Comparison of ENCODE assay signal across 10 cellular contexts in genomic region chr17:77666480-77666879, GRCh38.
DNase-seq lines count a peak whose midpoint lies in the region; ATAC-seq lines count a peak whose summit lies in the region.
"Had no signal": no experiment of that assay in that cellular context is flagged by ENCODE, and none has a peak within 500 bp of the region (broad histone marks: within the 10 kb centered on the region; RNA-seq: fewer than 3 reads in every experiment).

No MANE protein-coding gene starts in this region.

- H3K36me3 Mint-ChIP-seq in activated CD8-positive, alpha-beta memory T cell treated with anti-CD3 and anti-CD28 coated beads, Interleukin-2, amount 10 ng/mL, durations not matched to agents 7 days and 5 days, result peaks cover 36% of the 10 kb centered on the region
- no peaks in the 10 kb centered on the region for H3K36me3 Mint-ChIP-seq in activated T-helper 17 cell treated with anti-CD3 and anti-CD28 coated beads, Interleukin-2, amount 50 U/mL, for 72 hours (ENCODE audit: low read depth)
- peaks cover 10% of the 10 kb centered on the region for H3K36me3 Mint-ChIP-seq in stimulated activated memory B cell treated with anti-CD40 and anti-IgM and Interleukin-4, amounts not matched to agents 10 μg/mL and 1 μg/mL and 100 μg/mL, for 72 hours

- peak overlapping the region; percentile 94 for H3K27ac Mint-ChIP-seq in activated CD8-positive, alpha-beta memory T cell treated with anti-CD3 and anti-CD28 coated beads, Interleukin-2, amount 10 ng/mL, durations not matched to agents 7 days and 5 days
- peak overlapping the region; percentile 93 for H3K27ac Mint-ChIP-seq in activated T-helper 17 cell treated with anti-CD3 and anti-CD28 coated beads, Interleukin-2, amount 50 U/mL, for 72 hours
- H3K27ac Mint-ChIP-seq in stimulated activated memory B cell treated with anti-CD40 and anti-IgM and Interleukin-4, amounts not matched to agents 10 μg/mL and 1 μg/mL and 100 μg/mL, for 72 hours, result peak overlapping the region; percentile 86

- ATAC-seq in activated CD8-positive, alpha-beta memory T cell treated with anti-CD3 and anti-CD28 coated beads, Interleukin-2, amount 10 ng/mL, durations not matched to agents 7 days and 5 days, result peak; percentile 56
- ATAC-seq in activated T-helper 17 cell treated with anti-CD3 and anti-CD28 coated beads, Interleukin-2, amount 50 U/mL, for 72 hours (replicated peaks), result peak; percentile 13
- peak; percentile 34 for ATAC-seq in stimulated activated memory B cell treated with anti-CD40 and anti-IgM and Interleukin-4, amounts not matched to agents 10 μg/mL and 1 μg/mL and 100 μg/mL, for 72 hours
- no peak for ATAC-seq in HG02678 (IDR thresholded peaks at IDR 0.05; ENCODE audit: unreplicated experiment)
- ATAC-seq: foreskin keratinocyte had no signal

- peak overlapping the region; percentile 91 for H3K4me3 Mint-ChIP-seq in activated CD8-positive, alpha-beta memory T cell treated with anti-CD3 and anti-CD28 coated beads, Interleukin-2, amount 10 ng/mL, durations not matched to agents 7 days and 5 days
- peak overlapping the region; percentile 87 for H3K4me3 Mint-ChIP-seq in activated T-helper 17 cell treated with anti-CD3 and anti-CD28 coated beads, Interleukin-2, amount 50 U/mL, for 72 hours
- peak overlapping the region; percentile 72 for H3K4me3 Mint-ChIP-seq in stimulated activated memory B cell treated with anti-CD40 and anti-IgM and Interleukin-4, amounts not matched to agents 10 μg/mL and 1 μg/mL and 100 μg/mL, for 72 hours

- CTCF ChIA-PET in activated CD8-positive, alpha-beta memory T cell treated with anti-CD3 and anti-CD28 coated beads, Interleukin-2, amount 10 ng/mL, durations not matched to agents 7 days and 5 days (lab: Charles Lee), result interaction anchor here (0.9 to 1.6 kb wide), 8 partner anchors 9 to 353 kb away, joined by 3 to 11 read pairs (median 4); partner anchors contain the start of gene TNRC6C

- no peaks in the 10 kb centered on the region for H3K27me3 Mint-ChIP-seq in activated CD8-positive, alpha-beta memory T cell treated with anti-CD3 and anti-CD28 coated beads, Interleukin-2, amount 10 ng/mL, durations not matched to agents 7 days and 5 days
- H3K27me3 Mint-ChIP-seq in activated T-helper 17 cell treated with anti-CD3 and anti-CD28 coated beads, Interleukin-2, amount 50 U/mL, for 72 hours, result no peaks in the 10 kb centered on the region
- H3K27me3 Mint-ChIP-seq in stimulated activated memory B cell treated with anti-CD40 and anti-IgM and Interleukin-4, amounts not matched to agents 10 μg/mL and 1 μg/mL and 100 μg/mL, for 72 hours, result no peaks in the 10 kb centered on the region

- no peak for DNase-seq in activated CD8-positive, alpha-beta memory T cell treated with anti-CD3 and anti-CD28 coated beads, Interleukin-2, amount 10 ng/mL, durations not matched to agents 7 days and 5 days
- no peak for DNase-seq in activated CD8-positive, alpha-beta memory T cell treated with anti-CD3 and anti-CD28 coated beads, Interleukin-2, amount 50 U/mL, for 48 hours
- DNase-seq in NCI-H748 (lab: John Stamatoyannopoulos, UW; ENCODE audit: unreplicated experiment), result peak; percentile 54
- no peak for DNase-seq in activated gamma-delta T cell (lab: John Stamatoyannopoulos, UW)
- no peak for DNase-seq in stimulated activated naive CD4-positive, alpha-beta T cell treated with Interleukin-2 at 50 U/mL for 16 hours (lab: John Stamatoyannopoulos, UW)
- DNase-seq: foreskin keratinocyte, NCI-H187 treated with DMSO at 0.1 percent for 48 hours had no signal

- H3K9me3 Mint-ChIP-seq in activated CD8-positive, alpha-beta memory T cell treated with anti-CD3 and anti-CD28 coated beads, Interleukin-2, amount 10 ng/mL, durations not matched to agents 7 days and 5 days (ENCODE audit: low read depth), result peaks cover 19% of the 10 kb centered on the region
- H3K9me3 Mint-ChIP-seq in activated T-helper 17 cell treated with anti-CD3 and anti-CD28 coated beads, Interleukin-2, amount 50 U/mL, for 72 hours, result peaks cover 5% of the 10 kb centered on the region
- H3K9me3 Mint-ChIP-seq in stimulated activated memory B cell treated with anti-CD40 and anti-IgM and Interleukin-4, amounts not matched to agents 10 μg/mL and 1 μg/mL and 100 μg/mL, for 72 hours, result peaks cover 15% of the 10 kb centered on the region

- peaks cover 43% of the 10 kb centered on the region for H3K4me1 Mint-ChIP-seq in activated CD8-positive, alpha-beta memory T cell treated with anti-CD3 and anti-CD28 coated beads, Interleukin-2, amount 10 ng/mL, durations not matched to agents 7 days and 5 days
- peaks cover 27% of the 10 kb centered on the region for H3K4me1 Mint-ChIP-seq in activated T-helper 17 cell treated with anti-CD3 and anti-CD28 coated beads, Interleukin-2, amount 50 U/mL, for 72 hours
- H3K4me1 Mint-ChIP-seq in stimulated activated memory B cell treated with anti-CD40 and anti-IgM and Interleukin-4, amounts not matched to agents 10 μg/mL and 1 μg/mL and 100 μg/mL, for 72 hours, result peaks cover 19% of the 10 kb centered on the region
